16 cellular contexts compared by ENCODE assay signal in genomic region chr7:25841575-25841974, GRCh38.
DNase-seq lines count a peak whose midpoint lies in the region; ATAC-seq and TF ChIP-seq lines count a peak whose summit lies in the region.
"Had no signal": no experiment of that assay in that cellular context is flagged by ENCODE, and none has a peak within 500 bp of the region (broad histone marks: within the 10 kb centered on the region; RNA-seq: fewer than 3 reads in every experiment).

No MANE protein-coding gene starts in this region.

- no peak overlapping the region for H3K4me2 ChIP-seq in trophoblast cell (ENCODE audit: low read length)
- H3K4me2 ChIP-seq in mammary epithelial cell (ENCODE audit: insufficient read depth, low read depth, low read length): no peak overlapping the region

- WGBS in heart left ventricle, 4 donors: 82 to 89% (median 85%) methylated on average over 3 of the region's 3 CpGs
- 67 to 82% methylated on average over 3 of the region's 3 CpGs for WGBS in gastroesophageal sphincter (ENCODE audit: low coverage in 1 of 2), 2 donors
- WGBS in trophoblast cell (ENCODE audit: extremely low coverage, insufficient coverage, insufficient read length): no CpG with 5 or more reads among the region's 3 CpGs
- WGBS in mammary epithelial cell (ENCODE audit: low coverage, missing lambda C conversion rate): 59% methylated on average over 3 of the region's 3 CpGs

- H4K12ac ChIP-seq in trophoblast cell (ENCODE audit: low read depth, low read length): no peak overlapping the region

- H3K4me1 Mint-ChIP-seq in CD8-positive, alpha-beta T cell (ENCODE audit: low read depth): no peaks in the 10 kb centered on the region
- H3K4me1 Mint-ChIP-seq: CD4-positive, alpha-beta memory T cell had no signal

- DNase-seq in heart left ventricle (no peak), left ventricle myocardium superior (no peak), trophoblast cell (no peak), thoracic aorta (ENCODE audit: low spot score) (no peak), mammary epithelial cell (no peak)
- DNase-seq in CD8-positive, alpha-beta T cell: no peak
- DNase-seq: 8988T; BE2C; CD4-positive, alpha-beta memory T cell; DMS79; MV-4-11; NCI-H187 treated with DMSO at 0.1 percent for 48 hours; NCI-H446 had no signal

- H3K4me1 ChIP-seq in heart left ventricle: peaks cover 5 to 64% (median 23%) of the 10 kb centered on the region in 12 donors
- peaks cover 0 to 57% (median 12%) of the 10 kb centered on the region in 3 donors for H3K4me1 ChIP-seq in gastroesophageal sphincter
- peaks cover 9 to 14% of the 10 kb centered on the region in 2 experiments for H3K4me1 ChIP-seq in trophoblast cell (ENCODE audit: control insufficient read depth in 1 of 2, insufficient read depth in 2 of 2, low read length in 2 of 2)
- peaks cover 24 to 92% of the 10 kb centered on the region in 2 donors for H3K4me1 ChIP-seq in thoracic aorta (ENCODE audit: control insufficient read depth in 1 of 2, low read depth in 2 of 2)
- H3K4me1 ChIP-seq in mammary epithelial cell (ENCODE audit: insufficient read depth, low read length): no peaks in the 10 kb centered on the region
- H3K4me1 ChIP-seq in CD8-positive, alpha-beta T cell (ENCODE audit: insufficient read depth, low read length): no peaks in the 10 kb centered on the region

- H4K8ac ChIP-seq in trophoblast cell (ENCODE audit: low read depth, low read length): peak overlapping the region; percentile 80

- H3K4ac ChIP-seq in trophoblast cell (ENCODE audit: low read depth, low read length): peak overlapping the region; percentile 60

- no peak overlapping the region for H3K23ac ChIP-seq in trophoblast cell (ENCODE audit: low read length)

- in situ Hi-C loops in mammary epithelial cell (cut with MboI; ENCODE audit: low sequenced_read_pairs in 2 of 2): loop anchor here (25.0 kb wide), 1 partner anchor 254 kb away; no protein-coding TSS in a partner anchor

- H4K91ac ChIP-seq in trophoblast cell (ENCODE audit: low read depth, low read length): peak overlapping the region; percentile 97

- H2AK5ac ChIP-seq in trophoblast cell (ENCODE audit: low read length): peak overlapping the region; percentile 34

- peak overlapping the region; percentile 91 for H2BK12ac ChIP-seq in trophoblast cell (ENCODE audit: low read length)

- H3K18ac ChIP-seq in trophoblast cell (ENCODE audit: low read length): peak overlapping the region; percentile 71

- H3K27ac ChIP-seq in heart left ventricle (peak overlapping the region in 11 of 12 donors; percentile 9 to 82 (median 64)), gastroesophageal sphincter (peak overlapping the region in 3 of 4 donors; percentile 62 to 94 (median 70)), trophoblast cell (ENCODE audit: low read depth, low read length) (peak overlapping the region; percentile 90), thoracic aorta (peak overlapping the region; percentile 61 to 81), mammary epithelial cell (ENCODE audit: insufficient read depth, low read depth, low read length) (no peak overlapping the region)
- no peak overlapping the region for H3K27ac ChIP-seq in CD8-positive, alpha-beta T cell (ENCODE audit: low read depth, low read length)

- H2BK5ac ChIP-seq in trophoblast cell (ENCODE audit: low read depth, low read length, poor library complexity): peak overlapping the region; percentile 77

- BruUV-seq in mammary epithelial cell (replicated peaks; lab: Mats Ljungman, UMichigan): no TSS peak

- H3K36me3 Mint-ChIP-seq in CD8-positive, alpha-beta T cell: no peaks in the 10 kb centered on the region
- H3K36me3 Mint-ChIP-seq: CD4-positive, alpha-beta memory T cell had no signal

- H3K4me3 ChIP-seq in heart left ventricle: no peak overlapping the region
- H3K4me3 ChIP-seq in gastroesophageal sphincter: no peak overlapping the region
- no peak overlapping the region for H3K4me3 ChIP-seq in trophoblast cell (ENCODE audit: low read depth, low read length)
- H3K4me3 ChIP-seq in thoracic aorta: no peak overlapping the region
- no peak overlapping the region for H3K4me3 ChIP-seq in mammary epithelial cell (replicated peaks in 1 of 3; ENCODE audit: insufficient read depth in 1 of 3, low read depth in 2 of 3, low read length in 3 of 3)
- no peak overlapping the region for H3K4me3 ChIP-seq in CD8-positive, alpha-beta T cell (ENCODE audit: low read depth, low read length)
- H3K4me3 ChIP-seq: HAP-1 had no signal

- H3K27me3 ChIP-seq in heart left ventricle: no peaks in the 10 kb centered on the region
- no peaks in the 10 kb centered on the region for H3K27me3 ChIP-seq in gastroesophageal sphincter
- no peaks in the 10 kb centered on the region for H3K27me3 ChIP-seq in trophoblast cell (ENCODE audit: insufficient read depth, low read length)
- no peaks in the 10 kb centered on the region for H3K27me3 ChIP-seq in thoracic aorta (replicated peaks; ENCODE audit: insufficient read depth)
- no peaks in the 10 kb centered on the region for H3K27me3 ChIP-seq in mammary epithelial cell (ENCODE audit: insufficient read depth, low read length)
- no peaks in the 10 kb centered on the region for H3K27me3 ChIP-seq in CD8-positive, alpha-beta T cell (ENCODE audit: insufficient read depth, low read length)
- H3K27me3 ChIP-seq: BE2C had no signal

- peaks cover 29% of the 10 kb centered on the region for H3K27me3 Mint-ChIP-seq in CD8-positive, alpha-beta T cell (ENCODE audit: low read depth)

- CTCF ChIA-PET in mammary epithelial cell (lab: Charles Lee; ENCODE audit: low non-redundant PET): no interaction called here
- CTCF ChIA-PET in CD8-positive, alpha-beta T cell (lab: Charles Lee): no interaction called here

- H2BK120ac ChIP-seq in trophoblast cell (ENCODE audit: insufficient read depth, low read length, poor library complexity): peak overlapping the region; percentile 97

- no peak overlapping the region for H3K4me3 Mint-ChIP-seq in CD8-positive, alpha-beta T cell
- H3K4me3 Mint-ChIP-seq: CD4-positive, alpha-beta memory T cell had no signal

- dilution Hi-C loops in mammary epithelial cell (cut with HindIII; ENCODE audit: low sequenced_read_pairs): no loop called here

- TF ChIP-seq CTCF in heart left ventricle (IDR thresholded peaks at IDR 0.05) (no peak), gastroesophageal sphincter (IDR thresholded peaks at IDR 0.05) (no peak), thoracic aorta (IDR thresholded peaks at IDR 0.05) (no peak), mammary epithelial cell (conservative IDR thresholded peaks at IDR 0.05 in 1 of 2, IDR thresholded peaks at IDR 0.05 in 1 of 2; ENCODE audit: extremely low read depth in 1 of 2, insufficient read depth in 1 of 2, low read depth in 1 of 2, low read length in 2 of 2) (no peak)
- TF ChIP-seq CTCF in CD8-positive, alpha-beta T cell (IDR thresholded peaks at IDR 0.05): no peak

- H3K14ac ChIP-seq in trophoblast cell (ENCODE audit: low read length): peak overlapping the region; percentile 91

- ATAC-seq in heart left ventricle (no peak), left ventricle myocardium superior (no peak), gastroesophageal sphincter (no peak), thoracic aorta (ENCODE audit: insufficient number of reproducible peaks, low FRiP score, low read depth) (no peak), HG03139 (IDR thresholded peaks at IDR 0.05; ENCODE audit: unreplicated experiment) (no peak)
- no peak for ATAC-seq in CD8-positive, alpha-beta T cell

- no peaks in the 10 kb centered on the region for H4K20me1 ChIP-seq in mammary epithelial cell (ENCODE audit: insufficient read depth, low read length)

- H3K27ac Mint-ChIP-seq in CD8-positive, alpha-beta T cell: no peak overlapping the region
- H3K27ac Mint-ChIP-seq: CD4-positive, alpha-beta memory T cell had no signal

- no peak for TF ChIP-seq EP300 in gastroesophageal sphincter (IDR thresholded peaks at IDR 0.05)

- H3K9ac ChIP-seq in trophoblast cell (ENCODE audit: low read length) (no peak overlapping the region), mammary epithelial cell (ENCODE audit: insufficient read depth, low read length) (no peak overlapping the region)

- H2AFZ ChIP-seq in trophoblast cell (ENCODE audit: insufficient read depth, low read length, poor library complexity) (no peak overlapping the region), mammary epithelial cell (ENCODE audit: low read depth, low read length) (no peak overlapping the region)

- intact Hi-C loops in heart left ventricle (cut with DNase I) (loop anchor here in 5 of 10 donors (10.0 kb wide), 4 partner anchors 57 to 217 kb away; no protein-coding TSS in a partner anchor), left ventricle myocardium superior (cut with micrococcal nuclease) (no loop called here), mammary epithelial cell (cut with micrococcal nuclease) (no loop called here)
- intact Hi-C loops in CD8-positive, alpha-beta T cell (cut with DNase I, micrococcal nuclease): no loop called here

- no peak for TF ChIP-seq POLR2A in heart left ventricle (IDR thresholded peaks at IDR 0.05)
- TF ChIP-seq POLR2A in gastroesophageal sphincter (IDR thresholded peaks at IDR 0.05): no peak

- H3K79me1 ChIP-seq in trophoblast cell (ENCODE audit: low read length): peaks cover 50% of the 10 kb centered on the region

- POLR2A ChIA-PET in CD8-positive, alpha-beta T cell (lab: Charles Lee): no interaction called here

- H3K36me3 ChIP-seq in heart left ventricle: no peaks in the 10 kb centered on the region
- no peaks in the 10 kb centered on the region for H3K36me3 ChIP-seq in gastroesophageal sphincter
- H3K36me3 ChIP-seq in trophoblast cell (ENCODE audit: control insufficient read depth in 1 of 2, insufficient read depth in 2 of 2, low read length in 2 of 2): no peaks in the 10 kb centered on the region
- H3K36me3 ChIP-seq in thoracic aorta: no peaks in the 10 kb centered on the region
- H3K36me3 ChIP-seq in mammary epithelial cell (ENCODE audit: insufficient read depth, low read length): no peaks in the 10 kb centered on the region
- no peaks in the 10 kb centered on the region for H3K36me3 ChIP-seq in CD8-positive, alpha-beta T cell (ENCODE audit: insufficient read depth, low read length)
- H3K36me3 ChIP-seq: BE2C, HAP-1 had no signal

- no peaks in the 10 kb centered on the region for H3K9me3 Mint-ChIP-seq in CD8-positive, alpha-beta T cell
- H3K9me3 Mint-ChIP-seq: CD4-positive, alpha-beta memory T cell had no signal

- H3K9me3 ChIP-seq in heart left ventricle: no peaks in the 10 kb centered on the region
- no peaks in the 10 kb centered on the region for H3K9me3 ChIP-seq in gastroesophageal sphincter
- H3K9me3 ChIP-seq in trophoblast cell (ENCODE audit: insufficient read depth, low read depth, low read length): no peaks in the 10 kb centered on the region
- H3K9me3 ChIP-seq in thoracic aorta: no peaks in the 10 kb centered on the region
- H3K9me3 ChIP-seq in mammary epithelial cell (replicated peaks; ENCODE audit: insufficient read depth, low read length): no peaks in the 10 kb centered on the region
- no peaks in the 10 kb centered on the region for H3K9me3 ChIP-seq in CD8-positive, alpha-beta T cell (ENCODE audit: low read length)
- H3K9me3 ChIP-seq: BE2C, HAP-1 had no signal

- H3K79me2 ChIP-seq in trophoblast cell (ENCODE audit: control insufficient read depth, insufficient read depth, low read length, poor library complexity): peaks cover 3% of the 10 kb centered on the region
- H3K79me2 ChIP-seq in mammary epithelial cell (ENCODE audit: insufficient read depth, low read length): no peaks in the 10 kb centered on the region

Comparison
In these comparisons a context has a peak if more than half of its experiments do, and no peak if none do; other contexts are left out.
1. H3K27ac ChIP-seq: peak in heart left ventricle (11 of 12), gastroesophageal sphincter (3 of 4), trophoblast cell (single experiment) and thoracic aorta (2 of 2); none in mammary epithelial cell (single experiment) and CD8-positive, alpha-beta T cell (single experiment).